8 cellular contexts compared by ENCODE assay signal in genomic region chr6:153312633-153313032, GRCh38.
A peak's percentile ranks its signal among the peaks of the same experiment; 100 is the strongest.
DNase-seq lines count a peak whose midpoint lies in the region; ATAC-seq and TF ChIP-seq lines count a peak whose summit lies in the region.

No MANE protein-coding gene starts in this region.

- peak; percentile 65 for DNase-seq in activated CD4-positive, alpha-beta T cell treated with anti-CD3 and anti-CD28 coated beads for 36 hours
- no peak for DNase-seq in activated CD4-positive, alpha-beta T cell treated with anti-CD3 and anti-CD28 coated beads for 1 hour
- DNase-seq in HEK293T (ENCODE audit: extremely low spot score) (peak; percentile 43), NCI-H1092 treated with DMSO at 0.1 percent for 48 hours (lab: John Stamatoyannopoulos, UW) (peak; percentile 61), SK-N-SH (peak; percentile 75), fibroblast of lung (ENCODE audit: low read depth in 2 of 2) (peak; percentile 51 to 76), pulmonary artery endothelial cell (ENCODE audit: low read depth, low spot score) (peak; percentile 1), tibial artery (no peak)

- H3K4me3 ChIP-seq in SK-N-SH (ENCODE audit: low read depth in 2 of 2, low read length in 1 of 2) (no peak overlapping the region), fibroblast of lung (replicated peaks in 1 of 4; ENCODE audit: control extremely low read depth in 1 of 4, insufficient read depth in 1 of 4, low read depth in 3 of 4, low read length in 4 of 4) (no peak overlapping the region), tibial artery (no peak overlapping the region)

- intact Hi-C loops in activated CD4-positive, alpha-beta T cell treated with anti-CD3 and anti-CD28 coated beads for 36 hours (cut with DNase I, micrococcal nuclease) = loop anchor here (1.0 to 5.0 kb wide), 4 partner anchors 81 to 450 kb away; no protein-coding TSS in a partner anchor
- intact Hi-C loops in tibial artery (cut with DNase I; ENCODE audit: low total_unique reads) = no loop called here

- peak; percentile 88 for TF ChIP-seq RAD21 in SK-N-SH (IDR thresholded peaks at IDR 0.05; ENCODE audit: low read length)

- no peaks in the 10 kb centered on the region for H3K9me2 ChIP-seq in SK-N-SH

- peak; percentile 51 for ATAC-seq in activated CD4-positive, alpha-beta T cell treated with anti-CD3 and anti-CD28 coated beads for 36 hours

- H3K9me3 ChIP-seq in SK-N-SH (no peaks in the 10 kb centered on the region), fibroblast of lung (ENCODE audit: control insufficient read depth, insufficient read depth, low read depth, low read length) (no peaks in the 10 kb centered on the region), tibial artery (no peaks in the 10 kb centered on the region)

- no peak overlapping the region for H3K4me3 Mint-ChIP-seq in activated CD4-positive, alpha-beta T cell treated with anti-CD3 and anti-CD28 coated beads for 36 hours

- H2AFZ ChIP-seq in SK-N-SH (ENCODE audit: low read depth) (no peak overlapping the region), fibroblast of lung (ENCODE audit: low read length) (no peak overlapping the region)

- H3K4me1 Mint-ChIP-seq in activated CD4-positive, alpha-beta T cell treated with anti-CD3 and anti-CD28 coated beads for 36 hours = no peaks in the 10 kb centered on the region

- no peak overlapping the region for H3K27ac Mint-ChIP-seq in activated CD4-positive, alpha-beta T cell treated with anti-CD3 and anti-CD28 coated beads for 36 hours

- H3F3A ChIP-seq in SK-N-SH (replicated peaks; ENCODE audit: insufficient read depth) = no peaks in the 10 kb centered on the region

- H3K79me2 ChIP-seq in SK-N-SH (ENCODE audit: insufficient read depth) (no peaks in the 10 kb centered on the region), fibroblast of lung (ENCODE audit: control insufficient read depth, insufficient read depth, low read length) (no peaks in the 10 kb centered on the region)

- H3K4me2 ChIP-seq in SK-N-SH (no peak overlapping the region), fibroblast of lung (ENCODE audit: extremely low read depth, insufficient read depth, low read length) (no peak overlapping the region)

- TF ChIP-seq CTCF in SK-N-SH (IDR thresholded peaks at IDR 0.05) (peak; percentile 57), fibroblast of lung (conservative IDR thresholded peaks at IDR 0.05 in 1 of 2, IDR thresholded peaks at IDR 0.05 in 1 of 2; ENCODE audit: low read depth in 1 of 2, low read length in 2 of 2) (peak in 1 of 2 donors; percentile 38), tibial artery (IDR thresholded peaks at IDR 0.05) (no peak)

- POLR2A ChIA-PET in activated CD4-positive, alpha-beta T cell treated with anti-CD3 and anti-CD28 coated beads for 36 hours (lab: Charles Lee) = no interaction called here
- POLR2A ChIA-PET in HEK293T (lab: Yijun Ruan, JAX) = no interaction called here
- POLR2A ChIA-PET in SK-N-SH (lab: Yijun Ruan, JAX) = no interaction called here

- H4K20me1 ChIP-seq in SK-N-SH (ENCODE audit: insufficient read depth) = no peaks in the 10 kb centered on the region
- H4K20me1 ChIP-seq in fibroblast of lung (ENCODE audit: control insufficient read depth, extremely low read depth, insufficient read depth, low read length) = no peaks in the 10 kb centered on the region

- peaks cover 2% of the 10 kb centered on the region for H3K27me3 Mint-ChIP-seq in activated CD4-positive, alpha-beta T cell treated with anti-CD3 and anti-CD28 coated beads for 36 hours

- no peaks in the 10 kb centered on the region for H3K27me3 ChIP-seq in SK-N-SH (ENCODE audit: insufficient read depth)
- H3K27me3 ChIP-seq in fibroblast of lung (ENCODE audit: control insufficient read depth, insufficient read depth, low read length) = no peaks in the 10 kb centered on the region
- no peaks in the 10 kb centered on the region for H3K27me3 ChIP-seq in tibial artery

- WGBS in SK-N-SH (ENCODE audit: low lambda C conversion rate) = 7% methylated on average over 3 of the region's 3 CpGs

- no peaks in the 10 kb centered on the region for H3K36me3 Mint-ChIP-seq in activated CD4-positive, alpha-beta T cell treated with anti-CD3 and anti-CD28 coated beads for 36 hours (ENCODE audit: low read depth)

- peaks cover 0 to 8% of the 10 kb centered on the region in 2 experiments; a peak in 3 of 4 replicates for H3K4me1 ChIP-seq in SK-N-SH (ENCODE audit: control insufficient read depth in 1 of 2, insufficient read depth in 2 of 2, low read depth in 1 of 2, low read length in 1 of 2)
- H3K4me1 ChIP-seq in fibroblast of lung (ENCODE audit: control insufficient read depth, extremely low read depth, insufficient read depth, low read length) = no peaks in the 10 kb centered on the region
- no peaks in the 10 kb centered on the region for H3K4me1 ChIP-seq in tibial artery

- H3K36me3 ChIP-seq in SK-N-SH (replicated peaks in 1 of 2; ENCODE audit: control insufficient read depth in 1 of 2, insufficient read depth in 2 of 2, low read length in 1 of 2) (no peaks in the 10 kb centered on the region), fibroblast of lung (ENCODE audit: control insufficient read depth, insufficient read depth, low read length) (no peaks in the 10 kb centered on the region), tibial artery (no peaks in the 10 kb centered on the region)

- CTCF ChIA-PET in activated CD4-positive, alpha-beta T cell treated with anti-CD3 and anti-CD28 coated beads for 36 hours (lab: Charles Lee) = interaction anchor here (0.8 to 1.0 kb wide), 3 partner anchors 11 to 288 kb away, joined by 3 to 5 read pairs (median 4); no protein-coding TSS in a partner anchor
- CTCF ChIA-PET in HEK293T (lab: Yijun Ruan, JAX) (interaction anchor here (0.7 to 2.0 kb wide), 6 partner anchors 9 to 282 kb away, joined by 3 to 13 read pairs (median 3); no protein-coding TSS in a partner anchor), SK-N-SH (lab: Yijun Ruan, JAX) (interaction anchor here (0.6 to 2.4 kb wide), 26 partner anchors 11 to 731 kb away, joined by 3 to 34 read pairs (median 4); no protein-coding TSS in a partner anchor)

- H3K9me3 Mint-ChIP-seq in activated CD4-positive, alpha-beta T cell treated with anti-CD3 and anti-CD28 coated beads for 36 hours (ENCODE audit: low read depth) = no peaks in the 10 kb centered on the region

- TF ChIP-seq EP300 in SK-N-SH (IDR thresholded peaks at IDR 0.05; ENCODE audit: borderline replicate concordance in 1 of 2, low read depth in 1 of 2, low read length in 1 of 2) = no peak

- H3K27ac ChIP-seq in SK-N-SH (ENCODE audit: low read depth in 2 of 2, low read length in 1 of 2) (peak overlapping the region in 1 of 2 experiments; percentile 22; a peak in 1 of 4 replicates), fibroblast of lung (ENCODE audit: insufficient read depth, low read length) (no peak overlapping the region), tibial artery (no peak overlapping the region)

- H3K9ac ChIP-seq in SK-N-SH (no peak overlapping the region), fibroblast of lung (ENCODE audit: insufficient read depth, low read length) (no peak overlapping the region)

TF ChIP-seq in HEK293T, 16 proteins besides CTCF, POLR2A, EP300 and RAD21:
- no peak for TF ChIP-seq SUZ12 (IDR thresholded peaks at IDR 0.05)
- TF ChIP-seq FOXK2 (IDR thresholded peaks at IDR 0.05) = no peak
- TF ChIP-seq FOXA1 (IDR thresholded peaks at IDR 0.05) = no peak
- TF ChIP-seq ARNT (IDR thresholded peaks at IDR 0.05) = no peak
- TF ChIP-seq ELF4 (IDR thresholded peaks at IDR 0.05) = no peak
- no peak for TF ChIP-seq BHLHE40 (IDR thresholded peaks at IDR 0.05; ENCODE audit: borderline replicate concordance)
- TF ChIP-seq ZNF384 (IDR thresholded peaks at IDR 0.05) = no peak
- TF ChIP-seq CTBP1 (IDR thresholded peaks at IDR 0.05; ENCODE audit: borderline replicate concordance) = no peak
- no peak for TF ChIP-seq SP1 (IDR thresholded peaks at IDR 0.05)

TF ChIP-seq in SK-N-SH, 30 proteins besides CTCF, POLR2A, EP300 and RAD21 (continues in another document):
- no peak for TF ChIP-seq USF2 (IDR thresholded peaks at IDR 0.05; ENCODE audit: borderline replicate concordance, low read depth, low read length)
- TF ChIP-seq SMC3 (IDR thresholded peaks at IDR 0.05; ENCODE audit: low read depth, low read length) = peak; percentile 75
- TF ChIP-seq, protein P1, sequence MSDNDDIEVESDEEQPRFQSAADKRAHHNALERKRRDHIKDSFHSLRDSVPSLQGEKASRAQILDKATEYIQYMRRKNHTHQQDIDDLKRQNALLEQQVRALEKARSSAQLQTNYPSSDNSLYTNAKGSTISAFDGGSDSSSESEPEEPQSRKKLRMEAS (IDR thresholded peaks at IDR 0.05; ENCODE audit: low read depth) = no peak
- TF ChIP-seq RCOR1 (IDR thresholded peaks at IDR 0.05; ENCODE audit: low read length) = peak; percentile 43; the same call in 1 of the 2 replicates
- no peak for TF ChIP-seq REST (IDR thresholded peaks at IDR 0.05; ENCODE audit: low read depth, low read length)

Comparison
In these comparisons a context has a peak if more than half of its experiments do, and no peak if none do; other contexts are left out.
1. DNase-seq: peak in activated CD4-positive, alpha-beta T cell treated with anti-CD3 and anti-CD28 coated beads for 36 hours (single experiment), HEK293T (single experiment), NCI-H1092 treated with DMSO at 0.1 percent for 48 hours (single experiment), SK-N-SH (single experiment), fibroblast of lung (2 of 2) and pulmonary artery endothelial cell (single experiment); none in activated CD4-positive, alpha-beta T cell treated with anti-CD3 and anti-CD28 coated beads for 1 hour (single experiment) and tibial artery (0 of 2).